In genomic region chr1:206506405-206506802, GRCh38 we compare ENCODE assay signal across 1 cellular context.
TF ChIP-seq lines count a peak whose summit lies in the region.

No MANE protein-coding gene starts in this region.

TF ChIP-seq in IMR-90, 13 proteins besides CTCF, POLR2A, EP300 and RAD21:
- TF ChIP-seq CHD1 (IDR thresholded peaks at IDR 0.05; ENCODE audit: low read depth, low read length) (no peak), RFX5 (IDR thresholded peaks at IDR 0.05; ENCODE audit: low read depth, low read length) (no peak), CEBPB (IDR thresholded peaks at IDR 0.05; ENCODE audit: low read depth, low read length) (no peak), SMC3 (IDR thresholded peaks at IDR 0.05; ENCODE audit: low read depth, low read length) (no peak), BHLHE40 (IDR thresholded peaks at IDR 0.05; ENCODE audit: low read depth, low read length) (no peak), FOS (IDR thresholded peaks at IDR 0.05; ENCODE audit: low read depth, low read length) (no peak), RCOR1 (IDR thresholded peaks at IDR 0.05; ENCODE audit: insufficient replicate concordance, low read length) (no peak), MAFK (IDR thresholded peaks at IDR 0.05; ENCODE audit: low read depth, low read length) (no peak), MAZ (IDR thresholded peaks at IDR 0.05; ENCODE audit: borderline replicate concordance, low read depth, low read length) (no peak), NFE2L2 (IDR thresholded peaks at IDR 0.05; ENCODE audit: low read depth, low read length) (no peak), MXI1 (IDR thresholded peaks at IDR 0.05; ENCODE audit: borderline replicate concordance, low read depth, low read length) (no peak)
- TF ChIP-seq, protein P1, sequence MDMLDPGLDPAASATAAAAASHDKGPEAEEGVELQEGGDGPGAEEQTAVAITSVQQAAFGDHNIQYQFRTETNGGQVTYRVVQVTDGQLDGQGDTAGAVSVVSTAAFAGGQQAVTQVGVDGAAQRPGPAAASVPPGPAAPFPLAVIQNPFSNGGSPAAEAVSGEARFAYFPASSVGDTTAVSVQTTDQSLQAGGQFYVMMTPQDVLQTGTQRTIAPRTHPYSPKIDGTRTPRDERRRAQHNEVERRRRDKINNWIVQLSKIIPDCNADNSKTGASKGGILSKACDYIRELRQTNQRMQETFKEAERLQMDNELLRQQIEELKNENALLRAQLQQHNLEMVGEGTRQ (IDR thresholded peaks at IDR 0.05; ENCODE audit: low read depth, low read length): no peak
- TF ChIP-seq, protein P2, sequence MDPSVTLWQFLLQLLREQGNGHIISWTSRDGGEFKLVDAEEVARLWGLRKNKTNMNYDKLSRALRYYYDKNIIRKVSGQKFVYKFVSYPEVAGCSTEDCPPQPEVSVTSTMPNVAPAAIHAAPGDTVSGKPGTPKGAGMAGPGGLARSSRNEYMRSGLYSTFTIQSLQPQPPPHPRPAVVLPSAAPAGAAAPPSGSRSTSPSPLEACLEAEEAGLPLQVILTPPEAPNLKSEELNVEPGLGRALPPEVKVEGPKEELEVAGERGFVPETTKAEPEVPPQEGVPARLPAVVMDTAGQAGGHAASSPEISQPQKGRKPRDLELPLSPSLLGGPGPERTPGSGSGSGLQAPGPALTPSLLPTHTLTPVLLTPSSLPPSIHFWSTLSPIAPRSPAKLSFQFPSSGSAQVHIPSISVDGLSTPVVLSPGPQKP (IDR thresholded peaks at IDR 0.05; ENCODE audit: borderline replicate concordance, low read depth, low read length): no peak
